19 cellular contexts compared by ENCODE assay signal in genomic region chr5:10091701-10092100, GRCh38.
"Had no signal": no experiment of that assay in that cellular context is flagged by ENCODE, and none has a peak within 500 bp of the region (broad histone marks: within the 10 kb centered on the region; RNA-seq: fewer than 3 reads in every experiment).

No MANE protein-coding gene starts in this region.

- H3K27me3 ChIP-seq: brain microvascular endothelial cell, tibial artery had no signal

- H3K36me3 ChIP-seq: brain microvascular endothelial cell, tibial artery had no signal

- ATAC-seq: activated naive CD4-positive, alpha-beta T cell treated with anti-CD3 and anti-CD28 coated beads, Interleukin-2, amount 50 U/mL, for 72 hours; left ventricle myocardium superior; right cardiac atrium; stimulated activated naive CD8-positive, alpha-beta T cell treated with anti-CD3 and anti-CD28 coated beads, Interleukin-15, amount 100 ng/mL, for 72 hours had no signal

- H3K27ac Mint-ChIP-seq: activated naive CD4-positive, alpha-beta T cell treated with anti-CD3 and anti-CD28 coated beads, Interleukin-2, amount 50 U/mL, for 72 hours; activated T-helper 1 cell treated with anti-CD3 and anti-CD28 coated beads, Interleukin-12 subunit alpha, Interleukin-12 subunit beta, Interleukin-2, Interleukin-4 antibody, amounts not matched to agents 30 ng/mL and 10 ng/mL and 1 ng/mL, durations not matched to agents 14 hours and 24 hours and 36 hours; dendritic cell treated with granulocyte-macrophage colony-stimulating factor and Interleukin-4, amounts not matched to agents 40 ng/mL and 50 ng/mL, for 4 days; nephron; stimulated activated naive CD8-positive, alpha-beta T cell treated with anti-CD3 and anti-CD28 coated beads, Interleukin-15, amount 100 ng/mL, for 72 hours had no signal

- H3K27me3 Mint-ChIP-seq: dendritic cell treated with granulocyte-macrophage colony-stimulating factor and Interleukin-4, amounts not matched to agents 40 ng/mL and 50 ng/mL, for 4 days; stimulated activated naive CD8-positive, alpha-beta T cell treated with anti-CD3 and anti-CD28 coated beads, Interleukin-15, amount 100 ng/mL, for 72 hours had no signal

- H3K4me1 Mint-ChIP-seq: nephron; stimulated activated naive CD8-positive, alpha-beta T cell treated with anti-CD3 and anti-CD28 coated beads, Interleukin-15, amount 100 ng/mL, for 72 hours had no signal

- H3K4me3 Mint-ChIP-seq: activated T-helper 1 cell treated with anti-CD3 and anti-CD28 coated beads, Interleukin-12 subunit alpha, Interleukin-12 subunit beta, Interleukin-2, Interleukin-4 antibody, amounts not matched to agents 30 ng/mL and 10 ng/mL and 1 ng/mL, durations not matched to agents 14 hours and 24 hours and 36 hours; dendritic cell treated with granulocyte-macrophage colony-stimulating factor and Interleukin-4, amounts not matched to agents 40 ng/mL and 50 ng/mL, for 4 days; nephron; stimulated activated naive CD8-positive, alpha-beta T cell treated with anti-CD3 and anti-CD28 coated beads, Interleukin-15, amount 100 ng/mL, for 72 hours had no signal

- H3K27ac ChIP-seq: brain microvascular endothelial cell, parathyroid adenoma, tibial artery had no signal

- H3K4me1 ChIP-seq: parathyroid adenoma, tibial artery had no signal

- H3K4me3 ChIP-seq: tibial artery had no signal

- DNase-seq: activated gamma-delta T cell; aorta; brain microvascular endothelial cell; caudate nucleus; effector CD8-positive, alpha-beta T cell; erythroblast; foreskin melanocyte; left ventricle myocardium superior; midbrain; right cardiac atrium; stimulated activated CD4-positive, alpha-beta T cell treated with anti-CD3 and anti-CD28 coated beads, Interleukin-1b, Interleukin-23, amount 100 ng/mL, for 48 hours; stimulated activated naive CD8-positive, alpha-beta T cell treated with anti-CD3 and anti-CD28 coated beads, Interleukin-15, amount 100 ng/mL, for 72 hours; T-helper 1 cell; tibial artery had no signal
